In the genomic region with DNA sequence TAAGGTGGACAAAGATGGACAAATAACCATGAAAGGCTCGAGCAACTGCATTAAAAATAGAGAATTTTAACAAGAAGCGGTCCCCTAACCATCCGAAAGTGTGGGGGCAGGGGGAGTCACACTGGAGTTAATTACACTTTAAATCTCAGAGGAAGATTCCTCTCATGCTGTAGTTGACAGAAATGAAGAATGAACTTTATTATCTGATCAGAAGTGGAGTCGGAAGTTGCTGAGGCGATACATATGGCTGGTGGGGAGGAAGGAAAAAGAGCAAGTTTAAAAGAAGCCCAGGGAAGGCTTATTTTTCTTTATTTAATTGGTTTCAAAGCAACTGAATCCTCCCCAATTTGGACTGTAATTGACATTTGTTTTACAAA, we compare ENCODE assay signal across 1 cellular context.
TF ChIP-seq lines count a peak whose summit lies in the region.

No MANE protein-coding gene starts in this region.

TF ChIP-seq in K562, 482 proteins besides CTCF, POLR2A, EP300 and RAD21 (continued from another document):
- TF ChIP-seq, protein P1, sequence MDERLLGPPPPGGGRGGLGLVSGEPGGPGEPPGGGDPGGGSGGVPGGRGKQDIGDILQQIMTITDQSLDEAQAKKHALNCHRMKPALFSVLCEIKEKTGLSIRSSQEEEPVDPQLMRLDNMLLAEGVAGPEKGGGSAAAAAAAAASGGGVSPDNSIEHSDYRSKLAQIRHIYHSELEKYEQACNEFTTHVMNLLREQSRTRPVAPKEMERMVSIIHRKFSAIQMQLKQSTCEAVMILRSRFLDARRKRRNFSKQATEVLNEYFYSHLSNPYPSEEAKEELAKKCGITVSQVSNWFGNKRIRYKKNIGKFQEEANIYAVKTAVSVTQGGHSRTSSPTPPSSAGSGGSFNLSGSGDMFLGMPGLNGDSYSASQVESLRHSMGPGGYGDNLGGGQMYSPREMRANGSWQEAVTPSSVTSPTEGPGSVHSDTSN (CRISPR knock-in tag; IDR thresholded peaks at IDR 0.05; ENCODE audit: low read depth) = no peak
- TF ChIP-seq, protein P1 (tag; conservative IDR thresholded peaks at IDR 0.05; ENCODE audit: low read depth) = peak; percentile 53; the same call in 1 of the 2 replicates
- TF ChIP-seq, protein P2, sequence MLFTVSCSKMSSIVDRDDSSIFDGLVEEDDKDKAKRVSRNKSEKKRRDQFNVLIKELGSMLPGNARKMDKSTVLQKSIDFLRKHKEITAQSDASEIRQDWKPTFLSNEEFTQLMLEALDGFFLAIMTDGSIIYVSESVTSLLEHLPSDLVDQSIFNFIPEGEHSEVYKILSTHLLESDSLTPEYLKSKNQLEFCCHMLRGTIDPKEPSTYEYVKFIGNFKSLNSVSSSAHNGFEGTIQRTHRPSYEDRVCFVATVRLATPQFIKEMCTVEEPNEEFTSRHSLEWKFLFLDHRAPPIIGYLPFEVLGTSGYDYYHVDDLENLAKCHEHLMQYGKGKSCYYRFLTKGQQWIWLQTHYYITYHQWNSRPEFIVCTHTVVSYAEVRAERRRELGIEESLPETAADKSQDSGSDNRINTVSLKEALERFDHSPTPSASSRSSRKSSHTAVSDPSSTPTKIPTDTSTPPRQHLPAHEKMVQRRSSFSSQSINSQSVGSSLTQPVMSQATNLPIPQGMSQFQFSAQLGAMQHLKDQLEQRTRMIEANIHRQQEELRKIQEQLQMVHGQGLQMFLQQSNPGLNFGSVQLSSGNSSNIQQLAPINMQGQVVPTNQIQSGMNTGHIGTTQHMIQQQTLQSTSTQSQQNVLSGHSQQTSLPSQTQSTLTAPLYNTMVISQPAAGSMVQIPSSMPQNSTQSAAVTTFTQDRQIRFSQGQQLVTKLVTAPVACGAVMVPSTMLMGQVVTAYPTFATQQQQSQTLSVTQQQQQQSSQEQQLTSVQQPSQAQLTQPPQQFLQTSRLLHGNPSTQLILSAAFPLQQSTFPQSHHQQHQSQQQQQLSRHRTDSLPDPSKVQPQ (CRISPR knock-in tag; IDR thresholded peaks at IDR 0.05; ENCODE audit: borderline replicate concordance) = no peak
- TF ChIP-seq ETV6 (IDR thresholded peaks at IDR 0.05; ENCODE audit: borderline replicate concordance in 1 of 2, low read depth in 2 of 2, low read length in 1 of 2) (no peak), ETV6 (CRISPR knock-in tag; IDR thresholded peaks at IDR 0.05; ENCODE audit: borderline replicate concordance) (no peak), IRF2 (CRISPR knock-in tag; IDR thresholded peaks at IDR 0.05) (no peak), NFIC (IDR thresholded peaks at IDR 0.05) (no peak), CEBPG (CRISPR knock-in tag; IDR thresholded peaks at IDR 0.05) (no peak), CEBPG (tag; conservative IDR thresholded peaks at IDR 0.05 in 1 of 2, IDR thresholded peaks at IDR 0.05 in 1 of 2) (no peak), GABPA (tag; conservative IDR thresholded peaks at IDR 0.05; ENCODE audit: low read depth) (0 out of 2 replicates have a peak, but pooled peaks have one; percentile 12)
- TF ChIP-seq, protein P3, sequence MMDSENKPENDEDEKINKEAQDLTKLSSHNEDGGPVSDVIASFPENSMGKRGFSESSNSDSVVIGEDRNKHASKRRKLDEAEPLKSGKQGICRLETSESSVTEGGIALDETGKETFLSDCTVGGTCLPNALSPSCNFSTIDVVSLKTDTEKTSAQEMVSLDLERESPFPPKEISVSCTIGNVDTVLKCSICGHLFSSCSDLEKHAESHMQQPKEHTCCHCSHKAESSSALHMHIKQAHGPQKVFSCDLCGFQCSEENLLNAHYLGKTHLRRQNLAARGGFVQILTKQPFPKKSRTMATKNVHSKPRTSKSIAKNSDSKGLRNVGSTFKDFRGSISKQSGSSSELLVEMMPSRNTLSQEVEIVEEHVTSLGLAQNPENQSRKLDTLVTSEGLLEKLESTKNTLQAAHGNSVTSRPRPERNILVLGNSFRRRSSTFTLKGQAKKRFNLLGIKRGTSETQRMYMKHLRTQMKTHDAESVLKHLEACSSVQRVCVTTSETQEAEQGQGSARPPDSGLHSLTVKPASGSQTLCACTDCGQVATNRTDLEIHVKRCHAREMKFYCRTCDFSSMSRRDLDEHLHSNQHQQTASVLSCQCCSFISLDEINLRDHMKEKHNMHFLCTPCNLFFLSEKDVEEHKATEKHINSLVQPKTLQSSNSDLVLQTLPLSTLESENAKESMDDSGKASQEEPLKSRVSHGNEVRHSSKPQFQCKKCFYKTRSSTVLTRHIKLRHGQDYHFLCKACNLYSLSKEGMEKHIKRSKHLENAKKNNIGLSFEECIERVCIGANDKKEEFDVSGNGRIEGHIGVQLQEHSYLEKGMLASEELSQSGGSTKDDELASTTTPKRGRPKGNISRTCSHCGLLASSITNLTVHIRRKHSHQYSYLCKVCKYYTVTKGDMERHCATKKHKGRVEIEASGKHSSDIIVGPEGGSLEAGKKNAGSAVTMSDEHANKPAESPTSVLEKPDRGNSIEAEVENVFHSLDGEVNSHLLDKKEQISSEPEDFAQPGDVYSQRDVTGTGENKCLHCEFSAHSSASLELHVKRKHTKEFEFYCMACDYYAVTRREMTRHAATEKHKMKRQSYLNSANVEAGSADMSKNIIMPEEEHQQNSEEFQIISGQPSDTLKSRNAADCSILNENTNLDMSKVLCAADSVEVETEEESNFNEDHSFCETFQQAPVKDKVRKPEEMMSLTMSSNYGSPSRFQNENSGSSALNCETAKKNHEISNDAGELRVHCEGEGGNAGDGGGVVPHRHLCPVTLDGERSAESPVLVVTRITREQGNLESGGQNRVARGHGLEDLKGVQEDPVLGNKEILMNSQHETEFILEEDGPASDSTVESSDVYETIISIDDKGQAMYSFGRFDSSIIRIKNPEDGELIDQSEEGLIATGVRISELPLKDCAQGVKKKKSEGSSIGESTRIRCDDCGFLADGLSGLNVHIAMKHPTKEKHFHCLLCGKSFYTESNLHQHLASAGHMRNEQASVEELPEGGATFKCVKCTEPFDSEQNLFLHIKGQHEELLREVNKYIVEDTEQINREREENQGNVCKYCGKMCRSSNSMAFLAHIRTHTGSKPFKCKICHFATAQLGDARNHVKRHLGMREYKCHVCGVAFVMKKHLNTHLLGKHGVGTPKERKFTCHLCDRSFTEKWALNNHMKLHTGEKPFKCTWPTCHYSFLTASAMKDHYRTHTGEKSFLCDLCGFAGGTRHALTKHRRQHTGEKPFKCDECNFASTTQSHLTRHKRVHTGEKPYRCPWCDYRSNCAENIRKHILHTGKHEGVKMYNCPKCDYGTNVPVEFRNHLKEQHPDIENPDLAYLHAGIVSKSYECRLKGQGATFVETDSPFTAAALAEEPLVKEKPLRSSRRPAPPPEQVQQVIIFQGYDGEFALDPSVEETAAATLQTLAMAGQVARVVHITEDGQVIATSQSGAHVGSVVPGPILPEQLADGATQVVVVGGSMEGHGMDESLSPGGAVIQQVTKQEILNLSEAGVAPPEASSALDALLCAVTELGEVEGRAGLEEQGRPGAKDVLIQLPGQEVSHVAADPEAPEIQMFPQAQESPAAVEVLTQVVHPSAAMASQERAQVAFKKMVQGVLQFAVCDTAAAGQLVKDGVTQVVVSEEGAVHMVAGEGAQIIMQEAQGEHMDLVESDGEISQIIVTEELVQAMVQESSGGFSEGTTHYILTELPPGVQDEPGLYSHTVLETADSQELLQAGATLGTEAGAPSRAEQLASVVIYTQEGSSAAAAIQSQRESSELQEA (IDR thresholded peaks at IDR 0.05; ENCODE audit: low read depth) = no peak
